Comparison of ENCODE assay signal across 16 cellular contexts in genomic region chr9:101271102-101271501, GRCh38.
DNase-seq lines count a peak whose midpoint lies in the region; ATAC-seq and TF ChIP-seq lines count a peak whose summit lies in the region.
"Had no signal": no experiment of that assay in that cellular context is flagged by ENCODE, and none has a peak within 500 bp of the region (broad histone marks: within the 10 kb centered on the region; RNA-seq: fewer than 3 reads in every experiment).

No MANE protein-coding gene starts in this region.

- TF ChIP-seq CTCF in dorsolateral prefrontal cortex (IDR thresholded peaks at IDR 0.05 in 54 of 56, conservative IDR thresholded peaks at IDR 0.05 in 2 of 56; ENCODE audit: low read depth in 1 of 56, partially characterized antibody in 56 of 56): no peak
- TF ChIP-seq CTCF in foreskin keratinocyte (conservative IDR thresholded peaks at IDR 0.05): no peak
- TF ChIP-seq CTCF in SK-N-SH (IDR thresholded peaks at IDR 0.05): no peak

- peak; percentile 16 for DNase-seq in Ammon's horn (ENCODE audit: low spot score)
- no peak for DNase-seq in dorsolateral prefrontal cortex
- peak; percentile 19 for DNase-seq in midbrain (lab: John Stamatoyannopoulos, UW)
- no peak for DNase-seq in substantia nigra (lab: John Stamatoyannopoulos, UW)
- no peak for DNase-seq in foreskin keratinocyte
- no peak for DNase-seq in SK-N-SH
- no peak for DNase-seq in DMS53 (lab: John Stamatoyannopoulos, UW)
- DNase-seq: Calu3; CD4-positive, alpha-beta T cell; DMS79 treated with DMSO at 0.1 percent for 48 hours; EL; GOT3 had no signal

- H3K27ac ChIP-seq in dorsolateral prefrontal cortex (peak overlapping the region in 49 of 59 donors; percentile 0 to 92 (median 79)), substantia nigra (ENCODE audit: low read depth, low read length, poor library complexity, severe bottlenecking) (peak overlapping the region; percentile 50), foreskin keratinocyte (no peak overlapping the region), SK-N-SH (ENCODE audit: low read depth in 2 of 2, low read length in 1 of 2) (no peak overlapping the region)
- H3K27ac ChIP-seq: 22Rv1 had no signal

- POLR2A ChIA-PET in SK-N-SH (lab: Yijun Ruan, JAX): no interaction called here

- no peaks in the 10 kb centered on the region for H3K4me1 ChIP-seq in foreskin keratinocyte
- H3K4me1 ChIP-seq in SK-N-SH (ENCODE audit: control insufficient read depth in 1 of 2, insufficient read depth in 2 of 2, low read depth in 1 of 2, low read length in 1 of 2): no peaks in the 10 kb centered on the region; a peak in 1 of 4 replicates
- H3K4me1 ChIP-seq: HAP-1 had no signal

- H3K4me3 ChIP-seq in dorsolateral prefrontal cortex: peak overlapping the region; percentile 8 to 73 (median 50)
- no peak overlapping the region for H3K4me3 ChIP-seq in SK-N-SH (ENCODE audit: low read depth in 2 of 2, low read length in 1 of 2)
- H3K4me3 ChIP-seq: HAP-1 had no signal

- TF ChIP-seq RAD21 in SK-N-SH (IDR thresholded peaks at IDR 0.05; ENCODE audit: low read length): no peak

- H3K36me3 ChIP-seq in SK-N-SH (replicated peaks in 1 of 2; ENCODE audit: control insufficient read depth in 1 of 2, insufficient read depth in 2 of 2, low read length in 1 of 2): no peaks in the 10 kb centered on the region
- H3K36me3 ChIP-seq: HAP-1 had no signal

- H3K79me2 ChIP-seq in SK-N-SH (ENCODE audit: insufficient read depth): no peaks in the 10 kb centered on the region

- H3K27me3 ChIP-seq in dorsolateral prefrontal cortex: peaks cover 0 to 3% (median 0%) of the 10 kb centered on the region in 45 donors
- H3K27me3 ChIP-seq in foreskin keratinocyte: no peaks in the 10 kb centered on the region
- H3K27me3 ChIP-seq in SK-N-SH (ENCODE audit: insufficient read depth): no peaks in the 10 kb centered on the region

- no peaks in the 10 kb centered on the region for H3K9me2 ChIP-seq in SK-N-SH

- H4K20me1 ChIP-seq in SK-N-SH (ENCODE audit: insufficient read depth): no peaks in the 10 kb centered on the region

- ATAC-seq in foreskin keratinocyte: no peak
- ATAC-seq in HG03196 (IDR thresholded peaks at IDR 0.05; ENCODE audit: unreplicated experiment): no peak
- ATAC-seq: HepG2 had no signal

- no peaks in the 10 kb centered on the region for H3K9me3 ChIP-seq in SK-N-SH
- H3K9me3 ChIP-seq: HAP-1 had no signal

- no peak overlapping the region for H2AFZ ChIP-seq in SK-N-SH (ENCODE audit: low read depth)

- H3F3A ChIP-seq in SK-N-SH (replicated peaks; ENCODE audit: insufficient read depth): no peaks in the 10 kb centered on the region

- H3K4me2 ChIP-seq in SK-N-SH: no peak overlapping the region

- CTCF ChIA-PET in SK-N-SH (lab: Yijun Ruan, JAX): interaction anchor here (1.4 kb wide), 1 partner anchor 10 kb away, joined by 3 read pairs; no protein-coding TSS in a partner anchor

- WGBS in SK-N-SH (ENCODE audit: low lambda C conversion rate): 60% methylated on average over 1 of the region's 3 CpGs

- no peak for TF ChIP-seq EP300 in SK-N-SH (IDR thresholded peaks at IDR 0.05; ENCODE audit: borderline replicate concordance in 1 of 2, low read depth in 1 of 2, low read length in 1 of 2)

- intact Hi-C loops in dorsolateral prefrontal cortex (cut with DNase I): loop anchor here in 1 of 2 donors (5.0 kb wide), 1 partner anchor 36 kb away; no protein-coding TSS in a partner anchor

- H3K9ac ChIP-seq in SK-N-SH: no peak overlapping the region

TF ChIP-seq in SK-N-SH, 30 proteins besides CTCF, POLR2A, EP300 and RAD21:
- TF ChIP-seq GATA2 (CRISPR knock-in tag; IDR thresholded peaks at IDR 0.05) (no peak), POLR2AphosphoS5 (IDR thresholded peaks at IDR 0.05; ENCODE audit: low read depth, low read length) (no peak), MEF2A (IDR thresholded peaks at IDR 0.05; ENCODE audit: borderline replicate concordance, low read depth) (no peak), RFX5 (IDR thresholded peaks at IDR 0.05; ENCODE audit: low read length) (no peak), SIN3A (IDR thresholded peaks at IDR 0.05; ENCODE audit: borderline replicate concordance, low read depth, low read length) (no peak), FOSL2 (IDR thresholded peaks at IDR 0.05; ENCODE audit: borderline replicate concordance, low read depth) (no peak), RXRA (IDR thresholded peaks at IDR 0.05; ENCODE audit: borderline replicate concordance, low read depth) (no peak)
- TF ChIP-seq, protein P1, sequence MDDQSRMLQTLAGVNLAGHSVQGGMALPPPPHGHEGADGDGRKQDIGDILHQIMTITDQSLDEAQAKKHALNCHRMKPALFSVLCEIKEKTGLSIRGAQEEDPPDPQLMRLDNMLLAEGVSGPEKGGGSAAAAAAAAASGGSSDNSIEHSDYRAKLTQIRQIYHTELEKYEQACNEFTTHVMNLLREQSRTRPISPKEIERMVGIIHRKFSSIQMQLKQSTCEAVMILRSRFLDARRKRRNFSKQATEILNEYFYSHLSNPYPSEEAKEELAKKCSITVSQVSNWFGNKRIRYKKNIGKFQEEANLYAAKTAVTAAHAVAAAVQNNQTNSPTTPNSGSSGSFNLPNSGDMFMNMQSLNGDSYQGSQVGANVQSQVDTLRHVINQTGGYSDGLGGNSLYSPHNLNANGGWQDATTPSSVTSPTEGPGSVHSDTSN (IDR thresholded peaks at IDR 0.05): no peak
TF ChIP-seq in SK-N-SH: peak in this region for 0.

Comparison
In these comparisons a context has a peak if more than half of its experiments do, and no peak if none do; other contexts are left out.
1. DNase-seq: peak in Ammon's horn (single experiment) and midbrain (single experiment); none in dorsolateral prefrontal cortex (0 of 10), substantia nigra (0 of 49), foreskin keratinocyte (0 of 2), SK-N-SH (single experiment) and DMS53 (single experiment).
2. H3K27ac ChIP-seq: peak in dorsolateral prefrontal cortex (49 of 59) and substantia nigra (single experiment); none in foreskin keratinocyte (single experiment) and SK-N-SH (0 of 2).
3. H3K4me3 ChIP-seq: peak in dorsolateral prefrontal cortex (59 of 59); none in SK-N-SH (0 of 2).